In genomic region chr5:133921899-133922468, GRCh38 we compare ENCODE assay signal across 25 cellular contexts. TPM values are rescaled to one million over a fixed set of nuclear protein-coding genes. Genes with fewer than 3 reads are reported as not detected.
A peak's percentile ranks its signal among the peaks of the same experiment; 100 is the strongest.
DNase-seq lines count a peak whose midpoint lies in the region; ATAC-seq and TF ChIP-seq lines count a peak whose summit lies in the region.
"Had no signal": no experiment of that assay in that cellular context is flagged by ENCODE, and none has a peak within 500 bp of the region (broad histone marks: within the 10 kb centered on the region; RNA-seq: fewer than 3 reads in every experiment).

No MANE protein-coding gene starts in this region.

- H3K4me3 Mint-ChIP-seq in GM23338 (no peak overlapping the region), mesothelial cell of epicardium (no peak overlapping the region)
- H3K4me3 Mint-ChIP-seq: activated B cell treated with CpG ODN at 0.5 μM for 24 hours; activated naive CD4-positive, alpha-beta T cell treated with anti-CD3 and anti-CD28 coated beads, Interleukin-2, amount 10 ng/mL, durations not matched to agents 7 days and 5 days; CD4-positive, alpha-beta T cell had no signal

- H3K27me3 Mint-ChIP-seq in GM23338 (ENCODE audit: insufficient read depth, low read depth, poor library complexity) (peaks cover 6% of the 10 kb centered on the region), mesothelial cell of epicardium (ENCODE audit: low read depth) (no peaks in the 10 kb centered on the region)
- H3K27me3 Mint-ChIP-seq: activated B cell treated with CpG ODN at 0.5 μM for 24 hours; CD4-positive, alpha-beta T cell had no signal

- H4K20me1 ChIP-seq in GM23338 (replicated peaks; ENCODE audit: insufficient read depth): no peaks in the 10 kb centered on the region

- H3K27me3 ChIP-seq in GM23338 (ENCODE audit: insufficient read depth) (no peaks in the 10 kb centered on the region), WERI-Rb-1 (ENCODE audit: insufficient read depth, low read depth, severe bottlenecking) (no peaks in the 10 kb centered on the region), sigmoid colon (no peaks in the 10 kb centered on the region)
- H3K27me3 ChIP-seq: colonic mucosa had no signal

- intact Hi-C loops in sigmoid colon (cut with DNase I): no loop called here

- no peak overlapping the region for H3K4me2 ChIP-seq in GM23338

- H3K9me3 ChIP-seq in WERI-Rb-1 (ENCODE audit: severe bottlenecking) (no peaks in the 10 kb centered on the region), sigmoid colon (no peaks in the 10 kb centered on the region)
- H3K9me3 ChIP-seq: colonic mucosa, HAP-1, tibial artery had no signal

- H3K4me3 ChIP-seq in GM23338 (no peak overlapping the region), WERI-Rb-1 (ENCODE audit: low read depth, low read length) (no peak overlapping the region), sigmoid colon (no peak overlapping the region)
- H3K4me3 ChIP-seq: colonic mucosa, HAP-1, tibial artery had no signal

- H3K79me2 ChIP-seq in GM23338 (replicated peaks; ENCODE audit: insufficient read depth): no peaks in the 10 kb centered on the region

- no peaks in the 10 kb centered on the region for H3K9me3 Mint-ChIP-seq in GM23338
- H3K9me3 Mint-ChIP-seq in mesothelial cell of epicardium: no peaks in the 10 kb centered on the region
- H3K9me3 Mint-ChIP-seq: activated B cell treated with CpG ODN at 0.5 μM for 24 hours; activated naive CD4-positive, alpha-beta T cell treated with anti-CD3 and anti-CD28 coated beads, Interleukin-2, amount 10 ng/mL, durations not matched to agents 7 days and 5 days; CD4-positive, alpha-beta T cell had no signal

- H3K36me3 Mint-ChIP-seq in GM23338 (ENCODE audit: low read depth) (no peaks in the 10 kb centered on the region), mesothelial cell of epicardium (no peaks in the 10 kb centered on the region)
- H3K36me3 Mint-ChIP-seq: activated naive CD4-positive, alpha-beta T cell treated with anti-CD3 and anti-CD28 coated beads, Interleukin-2, amount 10 ng/mL, durations not matched to agents 7 days and 5 days had no signal

- H3K4me1 Mint-ChIP-seq in GM23338 (peaks cover 13% of the 10 kb centered on the region), mesothelial cell of epicardium (peaks cover 73% of the 10 kb centered on the region)
- H3K4me1 Mint-ChIP-seq: activated naive CD4-positive, alpha-beta T cell treated with anti-CD3 and anti-CD28 coated beads, Interleukin-2, amount 10 ng/mL, durations not matched to agents 7 days and 5 days had no signal

- H3K36me3 ChIP-seq in GM23338 (ENCODE audit: insufficient read depth): no peaks in the 10 kb centered on the region
- H3K36me3 ChIP-seq in WERI-Rb-1: no peaks in the 10 kb centered on the region
- H3K36me3 ChIP-seq in sigmoid colon: no peaks in the 10 kb centered on the region
- H3K36me3 ChIP-seq: colonic mucosa, HAP-1, tibial artery had no signal

- no peak for TF ChIP-seq POLR2A in sigmoid colon (IDR thresholded peaks at IDR 0.05)

- H3K27ac ChIP-seq in GM23338 (ENCODE audit: low read depth): no peak overlapping the region
- H3K27ac ChIP-seq in WERI-Rb-1: no peak overlapping the region; the same call in 1 of the 2 replicates
- H3K27ac ChIP-seq in sigmoid colon: no peak overlapping the region
- H3K27ac ChIP-seq: colonic mucosa, tibial artery had no signal

- peak; percentile 44 for DNase-seq in NCI-H1092 treated with DMSO at 0.1 percent for 48 hours (lab: John Stamatoyannopoulos, UW)
- DNase-seq in NCI-H1092 (lab: John Stamatoyannopoulos, UW): no peak
- DNase-seq in GM23338 (ENCODE audit: low spot score): no peak
- DNase-seq in WERI-Rb-1: peak; percentile 63
- no peak for DNase-seq in mesothelial cell of epicardium (ENCODE audit: low spot score in 2 of 2, unreplicated experiment in 2 of 2)
- no peak for DNase-seq in sigmoid colon
- no peak for DNase-seq in HCEC 1CT
- no peak for DNase-seq in germinal center (ENCODE audit: low spot score)
- DNase-seq: activated B cell treated with CpG ODN at 0.5 μM for 24 hours; activated CD4-positive, alpha-beta T cell treated with anti-CD3 and anti-CD28 coated beads, Interleukin-2, amount 50 U/mL, for 48 hours; activated naive CD4-positive, alpha-beta T cell treated with anti-CD3 and anti-CD28 coated beads, Interleukin-2, amount 10 ng/mL, durations not matched to agents 7 days and 5 days; amniotic stem cell; CD4-positive, alpha-beta T cell; colonic mucosa; effector CD8-positive, alpha-beta T cell; erythroblast; left cardiac atrium; mesenchymal stem cell; NCI-H1048; NCI-H2107; small intestine; stimulated activated CD4-positive, alpha-beta T cell treated with anti-CD3 and anti-CD28 coated beads, Interleukin-1b, Interleukin-23, amount 100 ng/mL, for 48 hours; stimulated activated CD8-positive, alpha-beta memory T cell treated with anti-CD3 and anti-CD28 coated beads, Interleukin-4, amount 100 ng/mL, for 48 hours; tibial artery had no signal

- H3K4me1 ChIP-seq in GM23338 (ENCODE audit: insufficient read depth): no peaks in the 10 kb centered on the region
- no peaks in the 10 kb centered on the region for H3K4me1 ChIP-seq in sigmoid colon
- H3K4me1 ChIP-seq: colonic mucosa, HAP-1 had no signal

- TF ChIP-seq EP300 in sigmoid colon (IDR thresholded peaks at IDR 0.05): no peak

- ATAC-seq in GM23338: peak; percentile 24; the same call in 1 of the 3 replicates
- ATAC-seq: left cardiac atrium had no signal

- H2AFZ ChIP-seq in GM23338: no peak overlapping the region

- TF ChIP-seq CTCF in GM23338 (conservative IDR thresholded peaks at IDR 0.05; ENCODE audit: low read depth in 2 of 2): no peak
- TF ChIP-seq CTCF in WERI-Rb-1 (IDR thresholded peaks at IDR 0.05; ENCODE audit: low read depth, low read length): peak; percentile 17; the same call in 1 of the 2 replicates
- no peak for TF ChIP-seq CTCF in mesothelial cell of epicardium (IDR thresholded peaks at IDR 0.05; ENCODE audit: unreplicated experiment)
- no peak for TF ChIP-seq CTCF in sigmoid colon (IDR thresholded peaks at IDR 0.05)

- WGBS in sigmoid colon, 2 donors: 72 to 75% methylated on average over 7 of the region's 7 CpGs

- H3F3A ChIP-seq in GM23338 (replicated peaks; ENCODE audit: low read depth): no peaks in the 10 kb centered on the region

- H3K27ac Mint-ChIP-seq in GM23338 (no peak overlapping the region), mesothelial cell of epicardium (peak overlapping the region; percentile 86)
- H3K27ac Mint-ChIP-seq: activated B cell treated with CpG ODN at 0.5 μM for 24 hours; activated naive CD4-positive, alpha-beta T cell treated with anti-CD3 and anti-CD28 coated beads, Interleukin-2, amount 10 ng/mL, durations not matched to agents 7 days and 5 days; CD4-positive, alpha-beta T cell had no signal

- H3K9me2 ChIP-seq in GM23338 (ENCODE audit: insufficient read depth): no peaks in the 10 kb centered on the region

TF ChIP-seq in GM23338, 12 proteins besides CTCF, POLR2A, EP300 and RAD21 (continues in another document):
- TF ChIP-seq ZNF114 (CRISPR knock-in tag; IDR thresholded peaks at IDR 0.05): no peak

RNA-seq across cellular contexts. Expression of gene C5orf15, which starts 46.4 kb away (rescaled TPM):
- 61.4 and 67.4 TPM in 2 replicates for total RNA-seq in GM23338 (2014; rRNA removed; shearing (Covaris generic))
- polyA plus RNA-seq in GM23338 (2016; fragmentation: Nextera tagmentation; extraction: Ambion mirVana): 28.6 and 37.7 TPM in 2 replicates
- 44.2 to 47.4 TPM (median 47.3 TPM) in 3 replicates for total RNA-seq in mesothelial cell of epicardium
- total RNA-seq in sigmoid colon: 10 to 100 TPM; 22.8 to 38.5 (median 30.9) TPM
- 10 to 100 TPM in 2 of 3 donors, 1 to 10 TPM in 1; 6.6 to 34.1 (median 15.7) TPM for polyA plus RNA-seq in sigmoid colon

Comparison
In these comparisons a context has a peak if more than half of its experiments do, and no peak if none do; other contexts are left out.
1. DNase-seq: peak in NCI-H1092 treated with DMSO at 0.1 percent for 48 hours (single experiment) and WERI-Rb-1 (single experiment); none in NCI-H1092 (single experiment), GM23338 (single experiment), mesothelial cell of epicardium (0 of 2), sigmoid colon (single experiment), HCEC 1CT (single experiment) and germinal center (single experiment).